29 cellular contexts compared by ENCODE assay signal in the genomic region with DNA sequence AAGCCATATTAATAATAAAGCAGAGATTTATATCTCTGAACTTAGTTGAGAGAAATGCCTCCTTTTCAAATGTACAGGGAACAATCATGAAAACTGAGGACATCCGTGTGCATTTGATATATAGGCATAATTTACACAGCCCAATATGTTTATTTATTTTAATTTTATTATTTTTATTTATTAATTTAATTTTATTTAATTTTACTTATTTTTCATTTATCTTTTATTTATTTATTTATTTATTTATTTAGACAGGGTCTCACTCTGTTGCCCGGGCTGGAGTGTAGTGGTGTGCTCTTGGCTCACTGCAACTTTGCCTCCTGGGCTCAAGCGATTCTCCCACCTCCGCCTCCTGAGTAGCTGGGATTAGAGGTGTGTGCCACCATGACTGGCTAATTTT. TPM values are rescaled to one million over a fixed set of nuclear protein-coding genes. Genes with fewer than 3 reads are reported as not detected.
"Had no signal": no experiment of that assay in that cellular context is flagged by ENCODE, and none has a peak within 500 bp of the region (broad histone marks: within the 10 kb centered on the region; RNA-seq: fewer than 3 reads in every experiment).

No MANE protein-coding gene starts in this region.

- H3K36me3 Mint-ChIP-seq: activated CD8-positive, alpha-beta memory T cell treated with anti-CD3 and anti-CD28 coated beads, Interleukin-2, amount 10 ng/mL, durations not matched to agents 7 days and 5 days; activated naive CD4-positive, alpha-beta T cell treated with anti-CD3 and anti-CD28 coated beads, Interleukin-2, amount 10 ng/mL, durations not matched to agents 7 days and 5 days; activated naive CD8-positive, alpha-beta T cell; brain had no signal

- DNase-seq: activated CD4-positive, alpha-beta memory T cell treated with anti-CD3 and anti-CD28 coated beads, Interleukin-2, amount 10 ng/mL, durations not matched to agents 7 days and 5 days; activated CD4-positive, alpha-beta T cell treated with anti-CD3 and anti-CD28 coated beads for 4 hours; activated CD4-positive, CD25-positive, alpha-beta regulatory T cell treated with anti-CD3 and anti-CD28 coated beads, Interleukin-2, amount 50 U/mL, for 72 hours; activated CD8-positive, alpha-beta memory T cell treated with anti-CD3 and anti-CD28 coated beads for 24 hours; activated CD8-positive, alpha-beta memory T cell treated with anti-CD3 and anti-CD28 coated beads, Interleukin-2, amount 10 ng/mL, durations not matched to agents 7 days and 5 days; activated CD8-positive, alpha-beta memory T cell treated with anti-CD3 and anti-CD28 coated beads, Interleukin-2, amount 50 U/mL, for 48 hours; activated effector memory CD4-positive, alpha-beta T cell treated with Interleukin-2 at 50 U/mL for 16 hours; activated naive CD4-positive, alpha-beta T cell treated with anti-CD3 and anti-CD28 coated beads, Interleukin-2, amount 10 ng/mL, durations not matched to agents 7 days and 5 days; activated naive CD8-positive, alpha-beta T cell treated with anti-CD3 and anti-CD28 coated beads, Interleukin-2, amount 50 U/mL, for 24 hours; activated T-cell treated with anti-CD3 and anti-CD28 coated beads, Interleukin-2, amount 50 U/mL, for 48 hours; anterior cingulate cortex; caudate nucleus; cerebellar nuclear complex; Karpas-422; NCI-H1105; NCI-H1417 treated with DMSO at 0.1 percent for 48 hours; NCI-H187 treated with DMSO at 0.1 percent for 48 hours; NCI-H2081; NCI-H345; NCI-H524 treated with DMSO at 0.1 percent for 48 hours; PC-9; Right ventricle myocardium superior had no signal

- H3K4me2 ChIP-seq: PC-9 had no signal

- H3K27ac Mint-ChIP-seq: activated CD4-positive, alpha-beta memory T cell treated with anti-CD3 and anti-CD28 coated beads, Interleukin-2, amount 10 ng/mL, durations not matched to agents 7 days and 5 days; activated CD8-positive, alpha-beta memory T cell treated with anti-CD3 and anti-CD28 coated beads, Interleukin-2, amount 10 ng/mL, durations not matched to agents 7 days and 5 days; activated naive CD4-positive, alpha-beta T cell treated with anti-CD3 and anti-CD28 coated beads, Interleukin-2, amount 10 ng/mL, durations not matched to agents 7 days and 5 days; activated naive CD8-positive, alpha-beta T cell; activated naive CD8-positive, alpha-beta T cell treated with anti-CD3 and anti-CD28 coated beads, Interleukin-2, amount 50 U/mL, for 24 hours; brain had no signal

- H3K4me3 ChIP-seq: PC-9 had no signal

- ATAC-seq: activated CD8-positive, alpha-beta memory T cell treated with anti-CD3 and anti-CD28 coated beads, Interleukin-2, amount 10 ng/mL, durations not matched to agents 7 days and 5 days; activated naive CD8-positive, alpha-beta T cell treated with anti-CD3 and anti-CD28 coated beads, Interleukin-2, amount 50 U/mL, for 24 hours had no signal

- H3K4me1 Mint-ChIP-seq: activated CD4-positive, alpha-beta memory T cell treated with anti-CD3 and anti-CD28 coated beads, Interleukin-2, amount 10 ng/mL, durations not matched to agents 7 days and 5 days; activated CD8-positive, alpha-beta memory T cell treated with anti-CD3 and anti-CD28 coated beads, Interleukin-2, amount 10 ng/mL, durations not matched to agents 7 days and 5 days; activated naive CD4-positive, alpha-beta T cell treated with anti-CD3 and anti-CD28 coated beads, Interleukin-2, amount 10 ng/mL, durations not matched to agents 7 days and 5 days had no signal

- H3K27ac ChIP-seq: PC-9 had no signal

- H3K9me3 Mint-ChIP-seq: activated CD4-positive, alpha-beta memory T cell treated with anti-CD3 and anti-CD28 coated beads, Interleukin-2, amount 10 ng/mL, durations not matched to agents 7 days and 5 days; activated naive CD4-positive, alpha-beta T cell treated with anti-CD3 and anti-CD28 coated beads, Interleukin-2, amount 10 ng/mL, durations not matched to agents 7 days and 5 days; activated naive CD8-positive, alpha-beta T cell treated with anti-CD3 and anti-CD28 coated beads, Interleukin-2, amount 50 U/mL, for 24 hours; brain had no signal

- H3K4me3 Mint-ChIP-seq: activated CD4-positive, alpha-beta memory T cell treated with anti-CD3 and anti-CD28 coated beads, Interleukin-2, amount 10 ng/mL, durations not matched to agents 7 days and 5 days; activated CD8-positive, alpha-beta memory T cell treated with anti-CD3 and anti-CD28 coated beads, Interleukin-2, amount 10 ng/mL, durations not matched to agents 7 days and 5 days; activated naive CD4-positive, alpha-beta T cell treated with anti-CD3 and anti-CD28 coated beads, Interleukin-2, amount 10 ng/mL, durations not matched to agents 7 days and 5 days; activated naive CD8-positive, alpha-beta T cell; activated naive CD8-positive, alpha-beta T cell treated with anti-CD3 and anti-CD28 coated beads, Interleukin-2, amount 50 U/mL, for 24 hours; brain had no signal

RNA-seq across cellular contexts. Expression of gene TCL1A, which starts 8.4 kb away (rescaled TPM):
- total RNA-seq: activated CD4-positive, alpha-beta memory T cell treated with anti-CD3 and anti-CD28 coated beads, Interleukin-2, amount 10 ng/mL, durations not matched to agents 7 days and 5 days; activated CD8-positive, alpha-beta memory T cell treated with anti-CD3 and anti-CD28 coated beads, Interleukin-2, amount 10 ng/mL, durations not matched to agents 7 days and 5 days; bronchial epithelial cell; MCF 10A; NCI-H460; PC-9; Right ventricle myocardium superior; T-helper 1 cell treated with Interleukin-12 subunit alpha and Interleukin-12 subunit beta and Interleukin-4 antibody, amounts not matched to agents 30 ng/mL and 1 ng/mL, for 36 hours; T-helper 2 cell treated with Interferon-gamma antibody and Interleukin-4, amounts not matched to agents 100 ng/mL and 5 ng/mL, for 36 hours had no signal

RNA-seq across cellular contexts. Expression of gene TCL1B, which starts 19.3 kb away (rescaled TPM):
- total RNA-seq: activated CD4-positive, alpha-beta memory T cell treated with anti-CD3 and anti-CD28 coated beads, Interleukin-2, amount 10 ng/mL, durations not matched to agents 7 days and 5 days; activated CD8-positive, alpha-beta memory T cell treated with anti-CD3 and anti-CD28 coated beads, Interleukin-2, amount 10 ng/mL, durations not matched to agents 7 days and 5 days; bronchial epithelial cell; MCF 10A; NCI-H460; PC-9; Right ventricle myocardium superior; T-helper 1 cell treated with Interleukin-12 subunit alpha and Interleukin-12 subunit beta and Interleukin-4 antibody, amounts not matched to agents 30 ng/mL and 1 ng/mL, for 36 hours; T-helper 2 cell treated with Interferon-gamma antibody and Interleukin-4, amounts not matched to agents 100 ng/mL and 5 ng/mL, for 36 hours had no signal
